ENCODE assay signal across 18 cellular contexts in genomic region chr7:157844141-157844540, GRCh38.
"Had no signal": no experiment of that assay in that cellular context is flagged by ENCODE, and none has a peak within 500 bp of the region (broad histone marks: within the 10 kb centered on the region; RNA-seq: fewer than 3 reads in every experiment).

No MANE protein-coding gene starts in this region.

- DNase-seq: IMR-90, Karpas-422, KG1, MG63, NCI-H1092 treated with DMSO at 0.1 percent for 48 hours, NCI-H1436, NCI-H187, NCI-H2029, NCI-H2081 treated with DMSO at 0.1 percent for 48 hours, NCI-H2171 treated with DMSO at 0.1 percent for 48 hours, NCI-H345, NCI-H524, NCI-H526 treated with DMSO at 0.1 percent for 48 hours, NCI-H748 treated with DMSO at 0.1 percent for 48 hours, RPMI8226, SHP77 had no signal

- H3K9me3 ChIP-seq: MG63 had no signal

- ATAC-seq: HepG2, SK-N-SH treated with all-trans-retinoic acid at 6 μM for 48 hours had no signal

- H3K27me3 ChIP-seq: MG63 had no signal

- H3K36me3 ChIP-seq: MG63 had no signal

- H3K4me3 ChIP-seq: MG63 had no signal
